In the genomic region with DNA sequence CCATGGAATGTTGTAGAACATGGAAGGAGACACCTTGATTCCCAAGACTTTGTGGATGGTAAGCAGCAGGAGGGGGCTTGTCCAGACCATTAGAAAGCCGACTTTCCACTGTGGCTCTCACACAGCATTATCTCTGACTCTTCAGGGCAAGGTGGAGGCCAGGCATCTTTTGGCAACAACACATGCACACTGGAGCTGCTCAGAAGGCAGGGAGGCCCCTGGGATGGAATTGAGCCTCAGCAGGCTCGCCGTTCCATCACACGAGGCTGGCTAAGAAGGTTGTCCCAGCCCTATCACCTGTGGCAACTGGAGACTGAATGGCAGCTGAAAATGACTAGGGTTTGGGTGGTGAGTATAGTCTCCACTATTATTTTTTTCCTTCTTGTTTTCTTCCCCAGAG, we compare ENCODE assay signal across 19 cellular contexts.
"Had no signal": no experiment of that assay in that cellular context is flagged by ENCODE, and none has a peak within 500 bp of the region (broad histone marks: within the 10 kb centered on the region; RNA-seq: fewer than 3 reads in every experiment).

No MANE protein-coding gene starts in this region.

- H3K36me3 ChIP-seq: esophagus muscularis mucosa, gastrocnemius medialis, ovary, right atrium auricular region, sigmoid colon, tibial nerve had no signal

- ATAC-seq: effector memory CD8-positive, alpha-beta T cell; gastrocnemius medialis; left lobe of liver; naive thymus-derived CD4-positive, alpha-beta T cell; stimulated activated naive B cell treated with anti-CD40 and anti-IgM and Interleukin-4, amounts not matched to agents 10 μg/mL and 1 μg/mL and 100 μg/mL, for 72 hours; stimulated activated naive CD8-positive, alpha-beta T cell treated with anti-CD3 and anti-CD28 coated beads, Interleukin-15, amount 100 ng/mL, for 72 hours had no signal

- H3K27ac ChIP-seq: epithelial cell of prostate, esophagus muscularis mucosa, gastrocnemius medialis, ovary, right atrium auricular region, sigmoid colon, skin epidermis, testis, tibial nerve had no signal

- H3K4me1 ChIP-seq: esophagus muscularis mucosa, right atrium auricular region, sigmoid colon, testis, tibial nerve had no signal

- H3K4me3 ChIP-seq: esophagus muscularis mucosa, gastrocnemius medialis, ovary, right atrium auricular region, sigmoid colon, skin epidermis, testis, tibial nerve had no signal

- H3K27me3 ChIP-seq: ovary, right atrium auricular region, testis, tibial nerve had no signal

- H3K9me3 ChIP-seq: esophagus muscularis mucosa, gastrocnemius medialis, ovary, right atrium auricular region, testis, tibial nerve had no signal

- DNase-seq: effector memory CD8-positive, alpha-beta T cell; gastrocnemius medialis; glutamatergic neuron; islet precursor cell; mammary epithelial cell; naive thymus-derived CD4-positive, alpha-beta T cell; ovary; sigmoid colon; stimulated activated CD4-positive, alpha-beta T cell treated with anti-CD3 and anti-CD28 coated beads, Interleukin-2, amount 100 ng/mL, for 24 hours; stimulated activated CD4-positive, alpha-beta T cell treated with anti-CD3 and anti-CD28 coated beads, Interleukin-4, amount 100 ng/mL, for 4 hours; stimulated activated naive B cell treated with anti-CD40 and anti-IgM and Interleukin-4, amounts not matched to agents 10 μg/mL and 1 μg/mL and 100 μg/mL, for 72 hours; stimulated activated naive CD8-positive, alpha-beta T cell treated with anti-CD3 and anti-CD28 coated beads, Interleukin-15, amount 100 ng/mL, for 72 hours; testis had no signal
